In genomic region chr5:170353946-170354345, GRCh38 we compare ENCODE assay signal across 2 cellular contexts.
TF ChIP-seq lines count a peak whose summit lies in the region.

No MANE protein-coding gene starts in this region.

TF ChIP-seq in GM23338, 12 proteins besides CTCF, POLR2A, EP300 and RAD21:
- TF ChIP-seq JUNB (IDR thresholded peaks at IDR 0.05; ENCODE audit: unreplicated experiment) (no peak), STAT1 (IDR thresholded peaks at IDR 0.05; ENCODE audit: unreplicated experiment) (no peak), ETS1 (IDR thresholded peaks at IDR 0.05) (no peak)

TF ChIP-seq in H1, 55 proteins besides CTCF, POLR2A, EP300 and RAD21:
- TF ChIP-seq CHD1 (IDR thresholded peaks at IDR 0.05; ENCODE audit: low read depth, low read length) = no peak
- no peak for TF ChIP-seq CTBP2 (IDR thresholded peaks at IDR 0.05; ENCODE audit: borderline replicate concordance, insufficient read depth, insufficient read length, low read length)
- TF ChIP-seq TAF7 (optimal IDR thresholded peaks at IDR 0.05; ENCODE audit: borderline replicate concordance, low read depth, low read length) = no peak
- no peak for TF ChIP-seq TAF1 (IDR thresholded peaks at IDR 0.05; ENCODE audit: low read depth, low read length)
- TF ChIP-seq SAP30 (IDR thresholded peaks at IDR 0.05; ENCODE audit: insufficient read depth, insufficient replicate concordance, low read length) = no peak
- TF ChIP-seq RFX5 (IDR thresholded peaks at IDR 0.05; ENCODE audit: borderline replicate concordance, low read depth, low read length) = no peak
- no peak for TF ChIP-seq CHD7 (IDR thresholded peaks at IDR 0.05; ENCODE audit: insufficient replicate concordance, low read length)
- no peak for TF ChIP-seq PHF8 (conservative IDR thresholded peaks at IDR 0.05; ENCODE audit: low read depth, low read length)
- no peak for TF ChIP-seq MAFK (IDR thresholded peaks at IDR 0.05; ENCODE audit: low read depth, low read length)
- TF ChIP-seq USF2 (IDR thresholded peaks at IDR 0.05; ENCODE audit: low read length) = no peak
- no peak for TF ChIP-seq HDAC6 (IDR thresholded peaks at IDR 0.05; ENCODE audit: low read depth, low read length)
- TF ChIP-seq CEBPB (IDR thresholded peaks at IDR 0.05; ENCODE audit: low read depth, low read length) = no peak
